1 cellular context compared by ENCODE assay signal in the genomic region with DNA sequence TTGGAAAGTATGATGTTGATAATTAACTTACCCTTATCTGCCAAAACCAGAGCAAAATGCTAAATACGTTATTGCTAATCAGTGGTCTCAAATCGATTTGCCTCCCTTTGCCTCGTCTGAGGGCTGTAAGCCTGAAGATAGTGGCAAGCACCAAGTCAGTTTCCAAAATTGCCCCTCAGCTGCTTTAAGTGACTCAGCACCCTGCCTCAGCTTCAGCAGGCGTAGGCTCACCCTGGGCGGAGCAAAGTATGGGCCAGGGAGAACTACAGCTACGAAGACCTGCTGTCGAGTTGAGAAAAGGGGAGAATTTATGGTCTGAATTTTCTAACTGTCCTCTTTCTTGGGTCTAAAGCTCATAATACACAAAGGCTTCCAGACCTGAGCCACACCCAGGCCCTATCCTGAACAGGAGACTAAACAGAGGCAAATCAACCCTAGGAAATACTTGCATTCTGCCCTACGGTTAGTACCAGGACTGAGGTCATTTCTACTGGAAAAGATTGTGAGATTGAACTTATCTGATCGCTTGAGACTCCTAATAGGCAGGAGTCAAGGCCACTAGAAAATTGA.
TF ChIP-seq lines count a peak whose summit lies in the region.

No MANE protein-coding gene starts in this region.

TF ChIP-seq in K562, 482 proteins besides CTCF, POLR2A, EP300 and RAD21 (continued from another document and continues in another):
- TF ChIP-seq, protein P1, sequence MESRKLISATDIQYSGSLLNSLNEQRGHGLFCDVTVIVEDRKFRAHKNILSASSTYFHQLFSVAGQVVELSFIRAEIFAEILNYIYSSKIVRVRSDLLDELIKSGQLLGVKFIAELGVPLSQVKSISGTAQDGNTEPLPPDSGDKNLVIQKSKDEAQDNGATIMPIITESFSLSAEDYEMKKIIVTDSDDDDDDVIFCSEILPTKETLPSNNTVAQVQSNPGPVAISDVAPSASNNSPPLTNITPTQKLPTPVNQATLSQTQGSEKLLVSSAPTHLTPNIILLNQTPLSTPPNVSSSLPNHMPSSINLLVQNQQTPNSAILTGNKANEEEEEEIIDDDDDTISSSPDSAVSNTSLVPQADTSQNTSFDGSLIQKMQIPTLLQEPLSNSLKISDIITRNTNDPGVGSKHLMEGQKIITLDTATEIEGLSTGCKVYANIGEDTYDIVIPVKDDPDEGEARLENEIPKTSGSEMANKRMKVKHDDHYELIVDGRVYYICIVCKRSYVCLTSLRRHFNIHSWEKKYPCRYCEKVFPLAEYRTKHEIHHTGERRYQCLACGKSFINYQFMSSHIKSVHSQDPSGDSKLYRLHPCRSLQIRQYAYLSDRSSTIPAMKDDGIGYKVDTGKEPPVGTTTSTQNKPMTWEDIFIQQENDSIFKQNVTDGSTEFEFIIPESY (CRISPR knock-in tag; IDR thresholded peaks at IDR 0.05) = no peak
- no peak for TF ChIP-seq ZNF174 (CRISPR knock-in tag; IDR thresholded peaks at IDR 0.05)
- TF ChIP-seq JUNB (CRISPR knock-in tag; conservative IDR thresholded peaks at IDR 0.05) = no peak
- no peak for TF ChIP-seq PCBP1 (IDR thresholded peaks at IDR 0.05; ENCODE audit: low read depth, low read length, poor library complexity, severe bottlenecking)
- TF ChIP-seq, protein P2, sequence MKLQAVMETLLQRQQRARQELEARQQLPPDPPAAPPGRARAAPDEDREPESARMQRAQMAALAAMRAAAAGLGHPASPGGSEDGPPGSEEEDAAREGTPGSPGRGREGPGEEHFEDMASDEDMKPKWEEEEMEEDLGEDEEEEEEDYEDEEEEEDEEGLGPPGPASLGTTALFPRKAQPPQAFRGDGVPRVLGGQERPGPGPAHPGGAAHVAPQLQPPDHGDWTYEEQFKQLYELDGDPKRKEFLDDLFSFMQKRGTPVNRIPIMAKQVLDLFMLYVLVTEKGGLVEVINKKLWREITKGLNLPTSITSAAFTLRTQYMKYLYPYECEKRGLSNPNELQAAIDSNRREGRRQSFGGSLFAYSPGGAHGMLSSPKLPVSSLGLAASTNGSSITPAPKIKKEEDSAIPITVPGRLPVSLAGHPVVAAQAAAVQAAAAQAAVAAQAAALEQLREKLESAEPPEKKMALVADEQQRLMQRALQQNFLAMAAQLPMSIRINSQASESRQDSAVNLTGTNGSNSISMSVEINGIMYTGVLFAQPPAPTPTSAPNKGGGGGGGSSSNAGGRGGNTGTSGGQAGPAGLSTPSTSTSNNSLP (IDR thresholded peaks at IDR 0.05; ENCODE audit: borderline replicate concordance, low read depth, low read length) = 0 out of 2 replicates have a peak, but pooled peaks have one; percentile 18
- TF ChIP-seq KDM1A (IDR thresholded peaks at IDR 0.05) = peak; percentile 84 to 89
- TF ChIP-seq NR2C2 (CRISPR knock-in tag; IDR thresholded peaks at IDR 0.05) = no peak
- TF ChIP-seq NR2C2 (tag; IDR thresholded peaks at IDR 0.05) = peak; percentile 77
- TF ChIP-seq ELF2 (CRISPR knock-in tag; IDR thresholded peaks at IDR 0.05) = no peak
- TF ChIP-seq, protein P3, sequence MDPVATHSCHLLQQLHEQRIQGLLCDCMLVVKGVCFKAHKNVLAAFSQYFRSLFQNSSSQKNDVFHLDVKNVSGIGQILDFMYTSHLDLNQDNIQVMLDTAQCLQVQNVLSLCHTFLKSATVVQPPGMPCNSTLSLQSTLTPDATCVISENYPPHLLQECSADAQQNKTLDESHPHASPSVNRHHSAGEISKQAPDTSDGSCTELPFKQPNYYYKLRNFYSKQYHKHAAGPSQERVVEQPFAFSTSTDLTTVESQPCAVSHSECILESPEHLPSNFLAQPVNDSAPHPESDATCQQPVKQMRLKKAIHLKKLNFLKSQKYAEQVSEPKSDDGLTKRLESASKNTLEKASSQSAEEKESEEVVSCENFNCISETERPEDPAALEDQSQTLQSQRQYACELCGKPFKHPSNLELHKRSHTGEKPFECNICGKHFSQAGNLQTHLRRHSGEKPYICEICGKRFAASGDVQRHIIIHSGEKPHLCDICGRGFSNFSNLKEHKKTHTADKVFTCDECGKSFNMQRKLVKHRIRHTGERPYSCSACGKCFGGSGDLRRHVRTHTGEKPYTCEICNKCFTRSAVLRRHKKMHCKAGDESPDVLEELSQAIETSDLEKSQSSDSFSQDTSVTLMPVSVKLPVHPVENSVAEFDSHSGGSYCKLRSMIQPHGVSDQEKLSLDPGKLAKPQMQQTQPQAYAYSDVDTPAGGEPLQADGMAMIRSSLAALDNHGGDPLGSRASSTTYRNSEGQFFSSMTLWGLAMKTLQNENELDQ (CRISPR knock-in tag; IDR thresholded peaks at IDR 0.05; ENCODE audit: borderline replicate concordance) = no peak
- TF ChIP-seq RBM22 (IDR thresholded peaks at IDR 0.05; ENCODE audit: low read depth, low read length, poor library complexity, severe bottlenecking) = no peak
- peak; percentile 71; the same call in 1 of the 2 replicates for TF ChIP-seq NBN (IDR thresholded peaks at IDR 0.05; ENCODE audit: low read depth)
- TF ChIP-seq ETV1 (tag; conservative IDR thresholded peaks at IDR 0.05; ENCODE audit: low read depth) = no peak
- TF ChIP-seq CREB1 (IDR thresholded peaks at IDR 0.05) = peak; percentile 71; the same call in 1 of the 2 replicates
- 0 out of 2 replicates have a peak, but pooled peaks have one; percentile 22 for TF ChIP-seq CREB1 (CRISPR knock-in tag; IDR thresholded peaks at IDR 0.05)
- no peak for TF ChIP-seq ZNF408 (CRISPR knock-in tag; IDR thresholded peaks at IDR 0.05; ENCODE audit: low read depth)
- peak; percentile 59; the same call in 1 of the 2 replicates for TF ChIP-seq MBD2 (IDR thresholded peaks at IDR 0.05; ENCODE audit: borderline replicate concordance, low read depth)
- TF ChIP-seq CUX1 (CRISPR knock-in tag; IDR thresholded peaks at IDR 0.05) = peak; percentile 97
- TF ChIP-seq JUN (IDR thresholded peaks at IDR 0.05; ENCODE audit: borderline replicate concordance, low read depth, low read length) = peak; percentile 45; the same call in 1 of the 2 replicates
- no peak for TF ChIP-seq JUN (CRISPR knock-in tag; IDR thresholded peaks at IDR 0.05; ENCODE audit: borderline replicate concordance)
- TF ChIP-seq LEF1 (IDR thresholded peaks at IDR 0.05) = peak; percentile 75
- no peak for TF ChIP-seq CHD2 (IDR thresholded peaks at IDR 0.05; ENCODE audit: low read depth, low read length)
- 0 out of 2 replicates have a peak, but pooled peaks have one; percentile 15 for TF ChIP-seq SMC3 (conservative IDR thresholded peaks at IDR 0.05; ENCODE audit: insufficient read depth, low read depth, low read length)
- peak; percentile 62; the same call in 1 of the 2 replicates for TF ChIP-seq MEF2D (tag; conservative IDR thresholded peaks at IDR 0.05; ENCODE audit: low read depth)
- TF ChIP-seq EHMT2 (IDR thresholded peaks at IDR 0.05) = 0 out of 2 replicates have a peak, but pooled peaks have one; percentile 51
- TF ChIP-seq, protein P4, sequence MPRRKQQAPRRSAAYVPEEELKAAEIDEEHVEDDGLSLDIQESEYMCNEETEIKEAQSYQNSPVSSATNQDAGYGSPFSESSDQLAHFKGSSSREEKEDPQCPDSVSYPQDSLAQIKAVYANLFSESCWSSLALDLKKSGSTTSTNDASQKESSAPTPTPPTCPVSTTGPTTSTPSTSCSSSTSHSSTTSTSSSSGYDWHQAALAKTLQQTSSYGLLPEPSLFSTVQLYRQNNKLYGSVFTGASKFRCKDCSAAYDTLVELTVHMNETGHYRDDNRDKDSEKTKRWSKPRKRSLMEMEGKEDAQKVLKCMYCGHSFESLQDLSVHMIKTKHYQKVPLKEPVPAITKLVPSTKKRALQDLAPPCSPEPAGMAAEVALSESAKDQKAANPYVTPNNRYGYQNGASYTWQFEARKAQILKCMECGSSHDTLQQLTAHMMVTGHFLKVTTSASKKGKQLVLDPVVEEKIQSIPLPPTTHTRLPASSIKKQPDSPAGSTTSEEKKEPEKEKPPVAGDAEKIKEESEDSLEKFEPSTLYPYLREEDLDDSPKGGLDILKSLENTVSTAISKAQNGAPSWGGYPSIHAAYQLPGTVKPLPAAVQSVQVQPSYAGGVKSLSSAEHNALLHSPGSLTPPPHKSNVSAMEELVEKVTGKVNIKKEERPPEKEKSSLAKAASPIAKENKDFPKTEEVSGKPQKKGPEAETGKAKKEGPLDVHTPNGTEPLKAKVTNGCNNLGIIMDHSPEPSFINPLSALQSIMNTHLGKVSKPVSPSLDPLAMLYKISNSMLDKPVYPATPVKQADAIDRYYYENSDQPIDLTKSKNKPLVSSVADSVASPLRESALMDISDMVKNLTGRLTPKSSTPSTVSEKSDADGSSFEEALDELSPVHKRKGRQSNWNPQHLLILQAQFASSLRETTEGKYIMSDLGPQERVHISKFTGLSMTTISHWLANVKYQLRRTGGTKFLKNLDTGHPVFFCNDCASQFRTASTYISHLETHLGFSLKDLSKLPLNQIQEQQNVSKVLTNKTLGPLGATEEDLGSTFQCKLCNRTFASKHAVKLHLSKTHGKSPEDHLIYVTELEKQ (CRISPR knock-in tag; IDR thresholded peaks at IDR 0.05) = 0 out of 2 replicates have a peak, but pooled peaks have one; percentile 32
- TF ChIP-seq ZNF57 (CRISPR knock-in tag; IDR thresholded peaks at IDR 0.05) = no peak
- no peak for TF ChIP-seq HDAC8 (tag; IDR thresholded peaks at IDR 0.05)
- no peak for TF ChIP-seq TSC22D4 (tag; IDR thresholded peaks at IDR 0.05)
- no peak for TF ChIP-seq FIP1L1 (IDR thresholded peaks at IDR 0.05; ENCODE audit: low read depth, low read length, poor library complexity, severe bottlenecking)
- no peak for TF ChIP-seq TAF7 (tag; IDR thresholded peaks at IDR 0.05)
- TF ChIP-seq CEBPB (tag; IDR thresholded peaks at IDR 0.05) = no peak
- TF ChIP-seq ARID1B (IDR thresholded peaks at IDR 0.05) = peak; percentile 96
- TF ChIP-seq MAZ (CRISPR knock-in tag; conservative IDR thresholded peaks at IDR 0.05 in 1 of 2, IDR thresholded peaks at IDR 0.05 in 1 of 2) = peak in 1 of 2 experiments; percentile 13; a peak in 1 of 4 replicates
- TF ChIP-seq SRSF1 (IDR thresholded peaks at IDR 0.05; ENCODE audit: low read depth, low read length) = no peak
- TF ChIP-seq SMAD1 (IDR thresholded peaks at IDR 0.05; ENCODE audit: low read depth, low read length, partially characterized antibody) = peak; percentile 56
- TF ChIP-seq MCM5 (IDR thresholded peaks at IDR 0.05; ENCODE audit: low read depth) = no peak
- peak; percentile 57 for TF ChIP-seq NEUROD1 (IDR thresholded peaks at IDR 0.05; ENCODE audit: borderline replicate concordance, low read depth, low read length, partially characterized antibody)
- peak; percentile 67 for TF ChIP-seq HDAC3 (IDR thresholded peaks at IDR 0.05; ENCODE audit: borderline replicate concordance, partially characterized antibody)
- no peak for TF ChIP-seq ASH1L (IDR thresholded peaks at IDR 0.05; ENCODE audit: borderline replicate concordance, low read depth, partially characterized antibody)
- no peak for TF ChIP-seq KLF1 (tag; IDR thresholded peaks at IDR 0.05)
- TF ChIP-seq ZC3H11A (IDR thresholded peaks at IDR 0.05; ENCODE audit: low read depth, low read length) = no peak
- no peak for TF ChIP-seq DNMT1 (IDR thresholded peaks at IDR 0.05)
- no peak for TF ChIP-seq KAT7 (CRISPR knock-in tag; IDR thresholded peaks at IDR 0.05; ENCODE audit: borderline replicate concordance)
- TF ChIP-seq, protein P5, sequence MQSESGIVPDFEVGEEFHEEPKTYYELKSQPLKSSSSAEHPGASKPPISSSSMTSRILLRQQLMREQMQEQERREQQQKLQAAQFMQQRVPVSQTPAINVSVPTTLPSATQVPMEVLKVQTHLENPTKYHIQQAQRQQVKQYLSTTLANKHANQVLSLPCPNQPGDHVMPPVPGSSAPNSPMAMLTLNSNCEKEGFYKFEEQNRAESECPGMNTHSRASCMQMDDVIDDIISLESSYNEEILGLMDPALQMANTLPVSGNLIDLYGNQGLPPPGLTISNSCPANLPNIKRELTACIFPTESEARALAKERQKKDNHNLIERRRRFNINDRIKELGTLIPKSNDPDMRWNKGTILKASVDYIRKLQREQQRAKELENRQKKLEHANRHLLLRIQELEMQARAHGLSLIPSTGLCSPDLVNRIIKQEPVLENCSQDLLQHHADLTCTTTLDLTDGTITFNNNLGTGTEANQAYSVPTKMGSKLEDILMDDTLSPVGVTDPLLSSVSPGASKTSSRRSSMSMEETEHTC (IDR thresholded peaks at IDR 0.05) = no peak
- TF ChIP-seq SMARCC2 (IDR thresholded peaks at IDR 0.05; ENCODE audit: low read depth) = peak; percentile 87
- no peak for TF ChIP-seq ZNF445 (CRISPR knock-in tag; IDR thresholded peaks at IDR 0.05; ENCODE audit: low read depth)
- no peak for TF ChIP-seq E2F3 (CRISPR knock-in tag; IDR thresholded peaks at IDR 0.05)
- no peak for TF ChIP-seq ZNF41 (CRISPR knock-in tag; conservative IDR thresholded peaks at IDR 0.05)
